Comparison of ENCODE assay signal across 14 cellular contexts in genomic region chr1:55184859-55185258, GRCh38. TPM values are rescaled to one million over a fixed set of nuclear protein-coding genes. Genes with fewer than 3 reads are reported as not detected.
DNase-seq lines count a peak whose midpoint lies in the region; ATAC-seq lines count a peak whose summit lies in the region.
"Had no signal": no experiment of that assay in that cellular context is flagged by ENCODE, and none has a peak within 500 bp of the region (broad histone marks: within the 10 kb centered on the region; RNA-seq: fewer than 3 reads in every experiment).

No MANE protein-coding gene starts in this region.

- H3K4me3 Mint-ChIP-seq in activated T-cell treated with anti-CD3 and anti-CD28 coated beads, Interleukin-2, amount 50 U/mL, for 72 hours: peak overlapping the region in 1 of 2 donors; percentile 7
- no peak overlapping the region for H3K4me3 Mint-ChIP-seq in stimulated activated naive CD8-positive, alpha-beta T cell treated with anti-CD3 and anti-CD28 coated beads, Interleukin-15, Interleukin-2, amounts not matched to agents 100 ng/mL and 50 ng/mL, for 24 hours
- no peak overlapping the region for H3K4me3 Mint-ChIP-seq in central memory CD8-positive, alpha-beta T cell
- H3K4me3 Mint-ChIP-seq: B cell; CD8-positive, alpha-beta T cell had no signal

- H3K9me3 Mint-ChIP-seq in activated T-cell treated with anti-CD3 and anti-CD28 coated beads, Interleukin-2, amount 50 U/mL, for 72 hours: peaks cover 8 to 13% of the 10 kb centered on the region in 2 donors
- peaks cover 23% of the 10 kb centered on the region for H3K9me3 Mint-ChIP-seq in stimulated activated naive CD8-positive, alpha-beta T cell treated with anti-CD3 and anti-CD28 coated beads, Interleukin-15, Interleukin-2, amounts not matched to agents 100 ng/mL and 50 ng/mL, for 24 hours
- peaks cover 16% of the 10 kb centered on the region for H3K9me3 Mint-ChIP-seq in central memory CD8-positive, alpha-beta T cell

- no peak for DNase-seq in activated T-cell treated with anti-CD3 and anti-CD28 coated beads, Interleukin-2, amount 50 U/mL, for 72 hours
- DNase-seq in activated T-cell treated with anti-CD3 and anti-CD28 coated beads, Interleukin-2, amount 50 U/mL, for 48 hours: no peak
- no peak for DNase-seq in stimulated activated naive CD8-positive, alpha-beta T cell treated with anti-CD3 and anti-CD28 coated beads, Interleukin-15, Interleukin-2, amounts not matched to agents 100 U/mL and 50 U/mL, for 24 hours
- DNase-seq in central memory CD8-positive, alpha-beta T cell (ENCODE audit: low spot score in 2 of 2): no peak
- DNase-seq in superior temporal gyrus (ENCODE audit: extremely low spot score): no peak
- DNase-seq: Calu3; CD8-positive, alpha-beta T cell; DMS79 treated with DMSO at 0.1 percent for 48 hours; GM23248; HCEC 1CT had no signal

- H3K27ac Mint-ChIP-seq in activated T-cell treated with anti-CD3 and anti-CD28 coated beads, Interleukin-2, amount 50 U/mL, for 72 hours: peak overlapping the region; percentile 72
- H3K27ac Mint-ChIP-seq in stimulated activated naive CD8-positive, alpha-beta T cell treated with anti-CD3 and anti-CD28 coated beads, Interleukin-15, Interleukin-2, amounts not matched to agents 100 ng/mL and 50 ng/mL, for 24 hours: peak overlapping the region; percentile 59
- peak overlapping the region; percentile 29 for H3K27ac Mint-ChIP-seq in central memory CD8-positive, alpha-beta T cell (ENCODE audit: low read depth)
- H3K27ac Mint-ChIP-seq: B cell; CD8-positive, alpha-beta T cell had no signal

- H3K36me3 Mint-ChIP-seq in activated T-cell treated with anti-CD3 and anti-CD28 coated beads, Interleukin-2, amount 50 U/mL, for 72 hours (ENCODE audit: insufficient read depth in 2 of 2): peaks cover 13 to 22% of the 10 kb centered on the region in 2 donors
- H3K36me3 Mint-ChIP-seq in stimulated activated naive CD8-positive, alpha-beta T cell treated with anti-CD3 and anti-CD28 coated beads, Interleukin-15, Interleukin-2, amounts not matched to agents 100 ng/mL and 50 ng/mL, for 24 hours (ENCODE audit: low read depth): peaks cover 63% of the 10 kb centered on the region
- peaks cover 1% of the 10 kb centered on the region for H3K36me3 Mint-ChIP-seq in central memory CD8-positive, alpha-beta T cell (ENCODE audit: insufficient read depth)

- ATAC-seq in activated T-cell treated with anti-CD3 and anti-CD28 coated beads, Interleukin-2, amount 50 U/mL, for 72 hours (replicated peaks in 1 of 2): no peak
- no peak for ATAC-seq in stimulated activated naive CD8-positive, alpha-beta T cell treated with anti-CD3 and anti-CD28 coated beads, Interleukin-15, Interleukin-2, amounts not matched to agents 100 U/mL and 50 U/mL, for 24 hours
- no peak for ATAC-seq in central memory CD8-positive, alpha-beta T cell (replicated peaks; ENCODE audit: extremely low read depth, poor library complexity, severe bottlenecking)
- ATAC-seq in GM19023 (IDR thresholded peaks at IDR 0.05; ENCODE audit: unreplicated experiment): no peak
- ATAC-seq: CD8-positive, alpha-beta T cell; GM12878 had no signal

- H3K4me1 Mint-ChIP-seq in activated T-cell treated with anti-CD3 and anti-CD28 coated beads, Interleukin-2, amount 50 U/mL, for 72 hours (ENCODE audit: low read depth): peaks cover 39% of the 10 kb centered on the region
- H3K4me1 Mint-ChIP-seq in stimulated activated naive CD8-positive, alpha-beta T cell treated with anti-CD3 and anti-CD28 coated beads, Interleukin-15, Interleukin-2, amounts not matched to agents 100 ng/mL and 50 ng/mL, for 24 hours (ENCODE audit: low read depth): peaks cover 77% of the 10 kb centered on the region
- H3K4me1 Mint-ChIP-seq in central memory CD8-positive, alpha-beta T cell: peaks cover 81% of the 10 kb centered on the region

- H3K27me3 Mint-ChIP-seq in activated T-cell treated with anti-CD3 and anti-CD28 coated beads, Interleukin-2, amount 50 U/mL, for 72 hours (ENCODE audit: low read depth): no peaks in the 10 kb centered on the region
- H3K27me3 Mint-ChIP-seq in stimulated activated naive CD8-positive, alpha-beta T cell treated with anti-CD3 and anti-CD28 coated beads, Interleukin-15, Interleukin-2, amounts not matched to agents 100 ng/mL and 50 ng/mL, for 24 hours: no peaks in the 10 kb centered on the region
- no peaks in the 10 kb centered on the region for H3K27me3 Mint-ChIP-seq in central memory CD8-positive, alpha-beta T cell
- H3K27me3 Mint-ChIP-seq: B cell had no signal

RNA-seq across cellular contexts. Expression of gene USP24, which starts 30.3 kb away (rescaled TPM):
- 10 to 100 TPM; 46.1 to 46.2 TPM for total RNA-seq in activated T-cell treated with anti-CD3 and anti-CD28 coated beads, Interleukin-2, amount 50 U/mL, for 72 hours
